In the genomic region with DNA sequence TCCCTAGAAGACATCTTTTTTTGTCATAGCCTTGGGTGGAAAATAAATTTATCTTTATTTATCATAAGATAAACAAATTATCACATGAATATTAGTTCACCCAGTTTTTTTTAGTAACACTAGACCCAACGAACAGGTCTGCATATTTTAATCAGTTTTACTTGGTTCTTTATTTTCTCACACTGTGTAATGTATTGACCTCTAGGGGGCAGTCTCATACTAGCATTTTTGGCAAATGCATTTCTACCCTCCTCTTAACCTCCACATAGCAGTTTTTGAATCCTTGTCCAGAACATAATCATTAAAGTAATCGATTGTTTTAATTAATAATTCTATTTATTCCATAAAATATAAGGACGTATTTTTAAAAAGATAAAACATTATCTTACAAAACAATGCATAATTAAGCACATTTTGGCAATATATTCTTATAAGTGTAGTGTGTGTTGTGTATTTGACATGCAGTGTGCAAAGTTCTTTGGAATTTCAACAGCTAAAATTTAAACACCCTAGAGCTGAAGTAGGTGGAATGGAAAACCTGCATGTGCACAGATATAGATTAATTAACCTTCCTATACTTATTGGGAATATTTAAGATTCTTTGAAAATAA, we compare ENCODE assay signal across 9 cellular contexts. TPM values are rescaled to one million over a fixed set of nuclear protein-coding genes. Genes with fewer than 3 reads are reported as not detected.
DNase-seq lines count a peak whose midpoint lies in the region; ATAC-seq, FAIRE-seq and TF ChIP-seq lines count a peak whose summit lies in the region.
"Had no signal": no experiment of that assay in that cellular context is flagged by ENCODE, and none has a peak within 500 bp of the region (broad histone marks: within the 10 kb centered on the region; RNA-seq: fewer than 3 reads in every experiment).

No MANE protein-coding gene starts in this region.

- DNase-seq in DMS153 (lab: John Stamatoyannopoulos, UW) (peak; percentile 49), HL-60 (ENCODE audit: low read depth in 1 of 2, low spot score in 1 of 2) (peak; percentile 11 to 14), NCI-H774 (lab: John Stamatoyannopoulos, UW) (peak; percentile 52), cardiac fibroblast (ENCODE audit: low read depth in 2 of 2) (peak; percentile 74 to 78), HepG2 (ENCODE audit: low spot score) (peak; percentile 40), UCSD-AML1 (lab: John Stamatoyannopoulos, UW; ENCODE audit: unreplicated experiment) (no peak), T1000 (lab: John Stamatoyannopoulos, UW) (no peak)

- no peaks in the 10 kb centered on the region for H3K36me3 ChIP-seq in HepG2 (replicated peaks in 1 of 2; ENCODE audit: control insufficient read depth in 1 of 2, insufficient read depth in 2 of 2, low read length in 2 of 2)

- 0 out of 2 replicates have a peak, but pooled peaks have one; percentile 19 for TF ChIP-seq RAD21 in HepG2 (CRISPR knock-in tag; IDR thresholded peaks at IDR 0.05)

- H3K9ac ChIP-seq in HepG2 (ENCODE audit: insufficient read depth, low read depth, low read length), result no peak overlapping the region

- no peak overlapping the region for H3K27ac ChIP-seq in HL-60 (replicated peaks)
- H3K27ac ChIP-seq in HepG2 (ENCODE audit: extremely low read length, insufficient read depth, low read length), result no peak overlapping the region

- whole genome bisulfite sequencing in HepG2 (ENCODE audit: low lambda C conversion rate), result under 1% methylated on average over 3 of the region's 3 CpGs

- in situ Hi-C loops in HepG2 (cut with HindIII; ENCODE audit: extremely low pct_ligation_motif_present, low pct_unique_long_range_greater_than_20kb), result no loop called here

- intact Hi-C loops in HepG2 (cut with micrococcal nuclease; ENCODE audit: unreplicated experiment), result loop anchor here (1.0 kb wide), 2 partner anchors 186 to 352 kb away; no protein-coding TSS in a partner anchor

- peak; percentile 51 for TF ChIP-seq CTCF in HL-60 (IDR thresholded peaks at IDR 0.05; ENCODE audit: insufficient read depth, low read length)
- TF ChIP-seq CTCF in cardiac fibroblast (IDR thresholded peaks at IDR 0.05; ENCODE audit: low read depth, low read length), result peak; percentile 60
- TF ChIP-seq CTCF in HepG2 (CRISPR knock-in tag; IDR thresholded peaks at IDR 0.05), result peak; percentile 64

- TF ChIP-seq EP300 in HepG2 (IDR thresholded peaks at IDR 0.05; ENCODE audit: low read depth in 2 of 2, low read length in 2 of 2), result no peak
- no peak for TF ChIP-seq EP300 in HepG2 (CRISPR knock-in tag; IDR thresholded peaks at IDR 0.05; ENCODE audit: borderline replicate concordance)

- CTCF ChIA-PET in HepG2 (lab: Yijun Ruan, JAX; ENCODE audit: low intra/inter-chr PET ratio, low total read pairs), result interaction anchor here (0.8 to 2.1 kb wide), 4 partner anchors 186 to 1215 kb away, joined by 3 to 12 read pairs (median 6); no protein-coding TSS in a partner anchor

- no peaks in the 10 kb centered on the region for H3K4me1 ChIP-seq in HepG2 (ENCODE audit: insufficient read depth, low read length)

- FAIRE-seq in HepG2 (lab: Jason Lieb, UNC), result peak; percentile 55

- no peak overlapping the region for H2AFZ ChIP-seq in HepG2 (ENCODE audit: low read length)

- ATAC-seq in GM21390 (IDR thresholded peaks at IDR 0.05; ENCODE audit: unreplicated experiment), result peak; percentile 83
- peak; percentile 71; the same call in 2 of the 3 replicates for ATAC-seq in HepG2

- H3K27me3 ChIP-seq in HL-60 (ENCODE audit: insufficient read depth, poor library complexity, severe bottlenecking) (no peaks in the 10 kb centered on the region), HepG2 (ENCODE audit: control insufficient read depth in 1 of 2, insufficient read depth in 2 of 2, low read length in 2 of 2) (no peaks in the 10 kb centered on the region)

- no peaks in the 10 kb centered on the region for H3K79me2 ChIP-seq in HepG2 (ENCODE audit: insufficient read depth, low read length)

- TF ChIP-seq POLR2A in HepG2 (IDR thresholded peaks at IDR 0.05; ENCODE audit: insufficient read depth in 1 of 2, low read depth in 2 of 2, low read length in 2 of 2), result no peak

- H3K4me3 ChIP-seq in HL-60 (replicated peaks; ENCODE audit: insufficient read depth, low read length) (no peak overlapping the region), cardiac fibroblast (replicated peaks in 1 of 2; ENCODE audit: low read depth in 2 of 2, low read length in 2 of 2) (no peak overlapping the region), HepG2 (replicated peaks in 1 of 3; ENCODE audit: insufficient read depth in 1 of 3, low read depth in 2 of 3, low read length in 3 of 3) (no peak overlapping the region)

- no peak overlapping the region for H3K4me2 ChIP-seq in HepG2 (ENCODE audit: low read depth, low read length)

- H3K9me3 ChIP-seq in HepG2 (ENCODE audit: low read length), result no peaks in the 10 kb centered on the region

- POLR2A ChIA-PET in HepG2 (lab: Yijun Ruan, JAX), result no interaction called here

- H4K20me1 ChIP-seq in HepG2 (ENCODE audit: insufficient read depth, low read length), result no peaks in the 10 kb centered on the region

- no TSS peak for BruUV-seq in HepG2 (replicated peaks; lab: Mats Ljungman, UMichigan)

TF ChIP-seq in HepG2, 621 proteins besides CTCF, POLR2A, EP300 and RAD21:
- no peak for TF ChIP-seq SIX1 (CRISPR knock-in tag; IDR thresholded peaks at IDR 0.05; ENCODE audit: borderline replicate concordance)
- no peak for TF ChIP-seq KLF16 (CRISPR knock-in tag; IDR thresholded peaks at IDR 0.05)
- TF ChIP-seq STAG1 (CRISPR knock-in tag; IDR thresholded peaks at IDR 0.05), result peak; percentile 71
- TF ChIP-seq ZSCAN29 (CRISPR knock-in tag; conservative IDR thresholded peaks at IDR 0.05), result no peak
- no peak for TF ChIP-seq ZNF30 (CRISPR knock-in tag; IDR thresholded peaks at IDR 0.05)
- peak; percentile 35 for TF ChIP-seq SMC3 (IDR thresholded peaks at IDR 0.05; ENCODE audit: low read length)
TF ChIP-seq in HepG2: peak in this region for 2.

RNA-seq across cellular contexts. Expression of gene PTPRQ, which starts 31.6 kb away (rescaled TPM):
- not detected in 2 replicates for total RNA-seq in HepG2 (2016; rRNA removed; fragmentation: Illumina TruSeq; extraction: Trizol)
- not detected in 2 replicates for total RNA-seq in HepG2 (2016; cell fraction: cytosol; rRNA removed; fragmentation: Illumina TruSeq; extraction: Trizol; ENCODE audit: low read depth)
- not detected in 2 replicates for total RNA-seq in HepG2 (2016; cell fraction: insoluble cytoplasmic fraction; rRNA removed; fragmentation: Illumina TruSeq; extraction: Trizol)
- total RNA-seq in HepG2 (2016; cell fraction: membrane; rRNA removed; fragmentation: Illumina TruSeq; extraction: Trizol), result not detected in 2 replicates
- total RNA-seq in HepG2 (2016; cell fraction: nucleus; rRNA removed; fragmentation: Illumina TruSeq; extraction: Trizol), result not detected in 2 replicates
- polyA plus RNA-seq in HepG2 (2011; rRNA removed), result not detected in 2 replicates
- not detected in 2 replicates for polyA plus RNA-seq in HepG2 (2011; cell fraction: cytosol; rRNA removed)
- not detected in 2 replicates for polyA plus RNA-seq in HepG2 (2011; cell fraction: nucleus; rRNA removed)
- polyA plus RNA-seq in HepG2 (2012), result not detected in 2 replicates
- not detected in 2 replicates for polyA plus RNA-seq in HepG2 (2016; cell fraction: cytosol; fragmentation: Illumina TruSeq; extraction: Trizol; ENCODE audit: low read depth)
- not detected in 2 replicates for polyA plus RNA-seq in HepG2 (2016; cell fraction: insoluble cytoplasmic fraction; fragmentation: Illumina TruSeq; extraction: Trizol; ENCODE audit: low read depth)
- polyA plus RNA-seq in HepG2 (2016; cell fraction: membrane; fragmentation: Illumina TruSeq; extraction: Trizol; ENCODE audit: low read depth), result not detected in 2 replicates
- polyA plus RNA-seq in HepG2 (2016; cell fraction: nucleus; fragmentation: Illumina TruSeq; extraction: Trizol; ENCODE audit: insufficient read depth, low read depth), result not detected in 2 replicates
- polyA minus RNA-seq in HepG2 (2011; rRNA and poly(A)+ RNA removed; ENCODE audit: low replicate concordance), result not detected in 2 replicates
- not detected in 2 replicates for polyA minus RNA-seq in HepG2 (2011; cell fraction: cytosol; rRNA and poly(A)+ RNA removed)
- not detected in 2 replicates for polyA minus RNA-seq in HepG2 (2011; cell fraction: nucleus; rRNA and poly(A)+ RNA removed)
- total RNA-seq: pulmonary artery endothelial cell had no signal

Comparison
In these comparisons a context has a peak if more than half of its experiments do, and no peak if none do; other contexts are left out.
1. DNase-seq: peak in DMS153 (single experiment), HL-60 (2 of 2), NCI-H774 (single experiment), cardiac fibroblast (2 of 2) and HepG2 (single experiment); none in UCSD-AML1 (single experiment) and T1000 (single experiment).
2. Peak in every context shown above with its lines, with median percentiles within 50 percentile points of each other: CTCF ChIP-seq.